In the genomic region with DNA sequence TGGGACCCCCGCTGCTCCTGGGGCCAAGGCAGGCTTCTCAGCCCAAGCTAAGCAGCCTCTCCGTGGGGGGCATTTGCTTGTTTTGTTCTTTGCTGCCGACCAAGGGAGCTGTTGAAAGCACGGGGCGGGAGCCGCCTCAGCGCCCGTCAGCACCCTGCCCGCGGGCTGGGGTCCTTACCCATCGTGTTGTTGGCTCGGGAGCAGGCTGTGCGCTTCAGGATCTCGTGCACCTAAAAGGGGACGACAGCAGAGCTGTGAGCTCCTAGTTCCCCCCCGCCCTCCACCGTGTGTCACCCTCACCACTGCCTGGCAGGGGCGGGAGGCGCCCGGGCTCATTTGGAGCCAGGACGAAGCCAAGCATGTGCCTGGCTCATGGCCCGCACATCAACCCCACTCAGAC, we compare ENCODE assay signal across 18 cellular contexts.
"Had no signal": no experiment of that assay in that cellular context is flagged by ENCODE, and none has a peak within 500 bp of the region (broad histone marks: within the 10 kb centered on the region; RNA-seq: fewer than 3 reads in every experiment).

No MANE protein-coding gene starts in this region.

- H3K27ac Mint-ChIP-seq: activated CD4-positive, alpha-beta memory T cell treated with anti-CD3 and anti-CD28 coated beads, Interleukin-2, amount 10 ng/mL, durations not matched to agents 7 days and 5 days; activated CD8-positive, alpha-beta memory T cell treated with anti-CD3 and anti-CD28 coated beads, Interleukin-2, amount 10 ng/mL, durations not matched to agents 7 days and 5 days; activated naive CD8-positive, alpha-beta T cell treated with anti-CD3 and anti-CD28 coated beads for 36 hours; activated T-helper 17 cell treated with anti-CD3 and anti-CD28 coated beads, Interleukin-2, amount 50 U/mL, for 72 hours; natural killer cell had no signal

- H3K9me3 Mint-ChIP-seq: activated T-helper 17 cell treated with anti-CD3 and anti-CD28 coated beads, Interleukin-2, amount 50 U/mL, for 72 hours had no signal

- H3K4me1 ChIP-seq: tibial artery had no signal

- H3K36me3 Mint-ChIP-seq: activated CD8-positive, alpha-beta memory T cell treated with anti-CD3 and anti-CD28 coated beads, Interleukin-2, amount 10 ng/mL, durations not matched to agents 7 days and 5 days; activated naive CD8-positive, alpha-beta T cell treated with anti-CD3 and anti-CD28 coated beads for 36 hours; natural killer cell had no signal

- H3K4me1 Mint-ChIP-seq: activated CD4-positive, alpha-beta memory T cell treated with anti-CD3 and anti-CD28 coated beads, Interleukin-2, amount 10 ng/mL, durations not matched to agents 7 days and 5 days; activated CD8-positive, alpha-beta memory T cell treated with anti-CD3 and anti-CD28 coated beads, Interleukin-2, amount 10 ng/mL, durations not matched to agents 7 days and 5 days; activated naive CD8-positive, alpha-beta T cell treated with anti-CD3 and anti-CD28 coated beads for 36 hours; activated T-helper 17 cell treated with anti-CD3 and anti-CD28 coated beads, Interleukin-2, amount 50 U/mL, for 72 hours; natural killer cell had no signal

- H3K27ac ChIP-seq: dorsolateral prefrontal cortex, tibial artery had no signal

- H3K4me3 Mint-ChIP-seq: activated CD4-positive, alpha-beta memory T cell treated with anti-CD3 and anti-CD28 coated beads, Interleukin-2, amount 10 ng/mL, durations not matched to agents 7 days and 5 days; activated CD8-positive, alpha-beta memory T cell treated with anti-CD3 and anti-CD28 coated beads, Interleukin-2, amount 10 ng/mL, durations not matched to agents 7 days and 5 days; activated naive CD8-positive, alpha-beta T cell treated with anti-CD3 and anti-CD28 coated beads for 36 hours; activated T-helper 17 cell treated with anti-CD3 and anti-CD28 coated beads, Interleukin-2, amount 50 U/mL, for 72 hours; natural killer cell had no signal

- H3K27me3 Mint-ChIP-seq: activated CD4-positive, alpha-beta memory T cell treated with anti-CD3 and anti-CD28 coated beads, Interleukin-2, amount 10 ng/mL, durations not matched to agents 7 days and 5 days; activated CD8-positive, alpha-beta memory T cell treated with anti-CD3 and anti-CD28 coated beads, Interleukin-2, amount 10 ng/mL, durations not matched to agents 7 days and 5 days; activated naive CD8-positive, alpha-beta T cell treated with anti-CD3 and anti-CD28 coated beads for 36 hours had no signal

- ATAC-seq: activated CD8-positive, alpha-beta memory T cell treated with anti-CD3 and anti-CD28 coated beads, Interleukin-2, amount 10 ng/mL, durations not matched to agents 7 days and 5 days; activated T-helper 17 cell treated with anti-CD3 and anti-CD28 coated beads, Interleukin-2, amount 50 U/mL, for 72 hours; natural killer cell; stimulated activated naive CD8-positive, alpha-beta T cell treated with anti-CD3 and anti-CD28 coated beads, Interleukin-15, Interleukin-2, amounts not matched to agents 100 U/mL and 50 U/mL, for 24 hours had no signal

- H3K4me3 ChIP-seq: dorsolateral prefrontal cortex, tibial artery had no signal

- DNase-seq: activated CD4-positive, alpha-beta memory T cell treated with anti-CD3 and anti-CD28 coated beads, Interleukin-2, amount 10 ng/mL, durations not matched to agents 7 days and 5 days; activated CD4-positive, alpha-beta T cell treated with anti-CD3 and anti-CD28 coated beads for 4 hours; activated CD8-positive, alpha-beta memory T cell treated with anti-CD3 and anti-CD28 coated beads, Interleukin-2, amount 10 ng/mL, durations not matched to agents 7 days and 5 days; activated naive CD4-positive, alpha-beta T cell; activated naive CD8-positive, alpha-beta T cell treated with anti-CD3 and anti-CD28 coated beads for 36 hours; amniotic stem cell; caudate nucleus; dorsolateral prefrontal cortex; erythroblast; foreskin melanocyte; head of caudate nucleus; natural killer cell; posterior cingulate gyrus; stimulated activated CD4-positive, alpha-beta T cell treated with anti-CD3 and anti-CD28 coated beads, Interleukin-2, amount 100 ng/mL, for 24 hours; stimulated activated naive CD8-positive, alpha-beta T cell treated with anti-CD3 and anti-CD28 coated beads, Interleukin-15, Interleukin-2, amounts not matched to agents 100 U/mL and 50 U/mL, for 24 hours; substantia nigra; tibial artery had no signal

- H3K36me3 ChIP-seq: tibial artery had no signal
